Comparison of ENCODE assay signal across 26 cellular contexts in genomic region chr9:9560382-9561035, GRCh38.
"Had no signal": no experiment of that assay in that cellular context is flagged by ENCODE, and none has a peak within 500 bp of the region (broad histone marks: within the 10 kb centered on the region; RNA-seq: fewer than 3 reads in every experiment).

No MANE protein-coding gene starts in this region.

- H3K4me2 ChIP-seq: KMS-11 had no signal

- H3K4me3 Mint-ChIP-seq: activated CD4-positive, alpha-beta memory T cell treated with anti-CD3 and anti-CD28 coated beads for 36 hours; activated CD4-positive, alpha-beta T cell treated with anti-CD3 and anti-CD28 coated beads, Interleukin-2, amount 10 ng/mL, durations not matched to agents 7 days and 5 days; activated naive CD4-positive, alpha-beta T cell treated with anti-CD3 and anti-CD28 coated beads, Interleukin-2, amount 50 U/mL, for 24 hours; activated T-cell treated with anti-CD3 and anti-CD28 coated beads, Interleukin-2, amount 50 U/mL, for 4 hours; T-cell had no signal

- H3K36me3 ChIP-seq: breast epithelium, MG63 had no signal

- ATAC-seq: activated T-cell treated with anti-CD3 and anti-CD28 coated beads, Interleukin-2, amount 50 U/mL, for 4 hours; Panc1; Right ventricle myocardium inferior; T-cell had no signal

- H3K9me3 Mint-ChIP-seq: activated CD4-positive, alpha-beta memory T cell treated with anti-CD3 and anti-CD28 coated beads for 36 hours; activated CD4-positive, alpha-beta T cell treated with anti-CD3 and anti-CD28 coated beads, Interleukin-2, amount 10 ng/mL, durations not matched to agents 7 days and 5 days; activated T-cell treated with anti-CD3 and anti-CD28 coated beads, Interleukin-2, amount 50 U/mL, for 4 hours; T-cell had no signal

- H3K4me1 Mint-ChIP-seq: activated CD4-positive, alpha-beta T cell treated with anti-CD3 and anti-CD28 coated beads, Interleukin-2, amount 10 ng/mL, durations not matched to agents 7 days and 5 days; activated naive CD4-positive, alpha-beta T cell treated with anti-CD3 and anti-CD28 coated beads, Interleukin-2, amount 50 U/mL, for 24 hours; T-cell had no signal

- H3K27me3 ChIP-seq: breast epithelium, MG63 had no signal

- H3K9ac ChIP-seq: KMS-11 had no signal

- FAIRE-seq: TTC549 had no signal

- H3K27ac ChIP-seq: breast epithelium, KMS-11, SK-N-MC had no signal

- H3K4me1 ChIP-seq: breast epithelium had no signal

- H3K4me3 ChIP-seq: breast epithelium, MG63, SK-N-MC had no signal

- H3K27ac Mint-ChIP-seq: activated CD4-positive, alpha-beta memory T cell treated with anti-CD3 and anti-CD28 coated beads for 36 hours; activated CD4-positive, alpha-beta T cell treated with anti-CD3 and anti-CD28 coated beads, Interleukin-2, amount 10 ng/mL, durations not matched to agents 7 days and 5 days; activated naive CD4-positive, alpha-beta T cell treated with anti-CD3 and anti-CD28 coated beads, Interleukin-2, amount 50 U/mL, for 24 hours; T-cell had no signal

- H3K36me3 Mint-ChIP-seq: activated CD4-positive, alpha-beta memory T cell treated with anti-CD3 and anti-CD28 coated beads for 36 hours; activated naive CD4-positive, alpha-beta T cell treated with anti-CD3 and anti-CD28 coated beads, Interleukin-2, amount 50 U/mL, for 24 hours; T-cell had no signal

- H3K9me3 ChIP-seq: breast epithelium, MG63 had no signal

- DNase-seq: activated CD4-positive, alpha-beta memory T cell treated with anti-CD3 and anti-CD28 coated beads for 36 hours; activated CD4-positive, alpha-beta T cell treated with anti-CD3 and anti-CD28 coated beads, Interleukin-2, amount 10 ng/mL, durations not matched to agents 7 days and 5 days; activated CD4-positive, CD25-positive, alpha-beta regulatory T cell; activated CD8-positive, alpha-beta memory T cell treated with anti-CD3 and anti-CD28 coated beads for 24 hours; activated T-cell treated with anti-CD3 and anti-CD28 coated beads, Interleukin-2, amount 50 U/mL, for 4 hours; MG63; NCI-H1105; NCI-H1436; NCI-H1694 treated with DMSO at 0.1 percent for 48 hours; NCI-H2029 treated with DMSO at 0.1 percent for 48 hours; NCI-H345; NCI-H510A; NCI-H526 treated with DMSO at 0.1 percent for 48 hours; NCI-H82; NK-92 treated with Interleukin-12 subunit alpha and Interleukin-12 subunit beta, amount 100 ng/mL, for 24 hours; OCI-M1; T-cell; T-helper 2 cell; T1000 had no signal

- H3K27me3 Mint-ChIP-seq: activated CD4-positive, alpha-beta memory T cell treated with anti-CD3 and anti-CD28 coated beads for 36 hours; activated CD4-positive, alpha-beta T cell treated with anti-CD3 and anti-CD28 coated beads, Interleukin-2, amount 10 ng/mL, durations not matched to agents 7 days and 5 days; activated naive CD4-positive, alpha-beta T cell treated with anti-CD3 and anti-CD28 coated beads, Interleukin-2, amount 50 U/mL, for 24 hours; T-cell had no signal
